22 cellular contexts compared by ENCODE assay signal in genomic region chr13:84609716-84610115, GRCh38.
DNase-seq lines count a peak whose midpoint lies in the region; ATAC-seq, FAIRE-seq and TF ChIP-seq lines count a peak whose summit lies in the region.
"Had no signal": no experiment of that assay in that cellular context is flagged by ENCODE, and none has a peak within 500 bp of the region (broad histone marks: within the 10 kb centered on the region; RNA-seq: fewer than 3 reads in every experiment).

No MANE protein-coding gene starts in this region.

- CTCF ChIA-PET in mammary epithelial cell (lab: Charles Lee; ENCODE audit: low non-redundant PET) = no interaction called here

- no peak for ATAC-seq in GM21529 (IDR thresholded peaks at IDR 0.05; ENCODE audit: unreplicated experiment)
- no peak for ATAC-seq in naive thymus-derived CD8-positive, alpha-beta T cell
- ATAC-seq: sciatic nerve, T-cell had no signal

- no peaks in the 10 kb centered on the region for H3K9me3 ChIP-seq in mammary epithelial cell (replicated peaks; ENCODE audit: insufficient read depth, low read length)
- no peaks in the 10 kb centered on the region for H3K9me3 ChIP-seq in keratinocyte (ENCODE audit: control insufficient read depth, low read depth, low read length)
- H3K9me3 ChIP-seq: BLaER1, HAP-1, tibial nerve had no signal

- POLR2A ChIA-PET in naive thymus-derived CD8-positive, alpha-beta T cell (lab: Charles Lee) = no interaction called here

- no peak overlapping the region for H3K4me3 Mint-ChIP-seq in naive thymus-derived CD8-positive, alpha-beta T cell
- H3K4me3 Mint-ChIP-seq: T-cell had no signal

- BruUV-seq in mammary epithelial cell (replicated peaks; lab: Mats Ljungman, UMichigan) = no TSS peak

- no peak overlapping the region for H3K27ac Mint-ChIP-seq in naive thymus-derived CD8-positive, alpha-beta T cell
- H3K27ac Mint-ChIP-seq: T-cell had no signal

- no peak overlapping the region for H3K27ac ChIP-seq in mammary epithelial cell (ENCODE audit: insufficient read depth, low read depth, low read length)
- no peak overlapping the region for H3K27ac ChIP-seq in keratinocyte (ENCODE audit: control insufficient read depth, insufficient read depth, low read length)
- H3K27ac ChIP-seq: BLaER1, KMS-11, tibial nerve had no signal

- in situ Hi-C loops in mammary epithelial cell (cut with MboI; ENCODE audit: low sequenced_read_pairs in 2 of 2) = no loop called here

- H3K4me3 ChIP-seq in mammary epithelial cell (replicated peaks in 1 of 3; ENCODE audit: insufficient read depth in 1 of 3, low read depth in 2 of 3, low read length in 3 of 3) = no peak overlapping the region
- H3K4me3 ChIP-seq in keratinocyte (ENCODE audit: control insufficient read depth in 2 of 3, extremely low read depth in 1 of 3, insufficient read depth in 2 of 3, low read depth in 1 of 3, low read length in 3 of 3) = no peak overlapping the region
- H3K4me3 ChIP-seq: BLaER1, HAP-1, tibial nerve had no signal

- H2AFZ ChIP-seq in mammary epithelial cell (ENCODE audit: low read depth, low read length) (no peak overlapping the region), keratinocyte (ENCODE audit: control insufficient read depth, low read length) (no peak overlapping the region)

- H3K4me2 ChIP-seq in mammary epithelial cell (ENCODE audit: insufficient read depth, low read depth, low read length) (no peak overlapping the region), keratinocyte (ENCODE audit: control insufficient read depth, extremely low read depth, insufficient read depth, low read depth, low read length) (no peak overlapping the region)
- H3K4me2 ChIP-seq: BLaER1, KMS-11 had no signal

- H3K9me3 Mint-ChIP-seq in naive thymus-derived CD8-positive, alpha-beta T cell = peaks cover 0 to 9% (median 0%) of the 10 kb centered on the region in 9 donors

- H3K27me3 Mint-ChIP-seq in naive thymus-derived CD8-positive, alpha-beta T cell = no peaks in the 10 kb centered on the region
- H3K27me3 Mint-ChIP-seq: T-cell had no signal

- 60% methylated on average over 1 of the region's 1 CpG for WGBS in mammary epithelial cell (ENCODE audit: low coverage, missing lambda C conversion rate)

- no peaks in the 10 kb centered on the region for H3K27me3 ChIP-seq in mammary epithelial cell (ENCODE audit: insufficient read depth, low read length)
- no peaks in the 10 kb centered on the region for H3K27me3 ChIP-seq in keratinocyte (ENCODE audit: control insufficient read depth, extremely low read depth, insufficient read depth, low read length)
- H3K27me3 ChIP-seq: BLaER1, tibial nerve had no signal

- intact Hi-C loops in mammary epithelial cell (cut with micrococcal nuclease) = no loop called here

- DNase-seq in DMS 273 (lab: John Stamatoyannopoulos, UW; ENCODE audit: unreplicated experiment) = peak; percentile 17
- peak; percentile 24 for DNase-seq in M059J (ENCODE audit: low read depth)
- DNase-seq in mammary epithelial cell = peak; percentile 65
- peak; percentile 1 for DNase-seq in keratinocyte (ENCODE audit: low read depth, low spot score)
- no peak for DNase-seq in HUDEP-2 (lab: John Stamatoyannopoulos, UW; ENCODE audit: unreplicated experiment in 76 of 76)
- no peak for DNase-seq in naive thymus-derived CD8-positive, alpha-beta T cell
- DNase-seq in NCI-H146 treated with DMSO at 0.1 percent for 48 hours (lab: John Stamatoyannopoulos, UW; ENCODE audit: unreplicated experiment) = no peak
- DNase-seq: activated CD4-positive, CD25-positive, alpha-beta regulatory T cell; activated naive CD4-positive, alpha-beta T cell treated with Interleukin-2 at 50 U/mL for 16 hours; caudate nucleus; DND-41; effector CD8-positive, alpha-beta T cell; NCI-H187; NCI-H524 treated with DMSO at 0.1 percent for 48 hours; stimulated activated CD4-positive, alpha-beta T cell treated with anti-CD3 and anti-CD28 coated beads, Interleukin-4, amount 100 ng/mL, for 1 hour; T-cell had no signal

- no peaks in the 10 kb centered on the region for H3K9me1 ChIP-seq in keratinocyte (ENCODE audit: control insufficient read depth, extremely low read depth, insufficient read depth, low read length)

- H3K4me1 ChIP-seq in mammary epithelial cell (ENCODE audit: insufficient read depth, low read length) (peaks cover 10% of the 10 kb centered on the region), keratinocyte (ENCODE audit: control insufficient read depth, extremely low read depth, insufficient read depth, low read length) (no peaks in the 10 kb centered on the region)
- H3K4me1 ChIP-seq: BLaER1, HAP-1 had no signal

- H3K79me2 ChIP-seq in mammary epithelial cell (ENCODE audit: insufficient read depth, low read length) = no peaks in the 10 kb centered on the region
- no peaks in the 10 kb centered on the region for H3K79me2 ChIP-seq in keratinocyte (ENCODE audit: control insufficient read depth, insufficient read depth, low read length)

- no peaks in the 10 kb centered on the region for H3K36me3 ChIP-seq in mammary epithelial cell (ENCODE audit: insufficient read depth, low read length)
- no peaks in the 10 kb centered on the region for H3K36me3 ChIP-seq in keratinocyte (ENCODE audit: control insufficient read depth in 2 of 2, extremely low read depth in 1 of 2, insufficient read depth in 2 of 2, low read length in 2 of 2)
- H3K36me3 ChIP-seq: BLaER1, HAP-1, tibial nerve had no signal

- no peaks in the 10 kb centered on the region for H4K20me1 ChIP-seq in mammary epithelial cell (ENCODE audit: insufficient read depth, low read length)
- H4K20me1 ChIP-seq in keratinocyte (ENCODE audit: control insufficient read depth, extremely low read depth, insufficient read depth, low read length) = no peaks in the 10 kb centered on the region
- H4K20me1 ChIP-seq: BLaER1 had no signal

- H3K9ac ChIP-seq in mammary epithelial cell (ENCODE audit: insufficient read depth, low read length) (no peak overlapping the region), keratinocyte (ENCODE audit: control insufficient read depth, extremely low read depth, insufficient read depth, low read length) (no peak overlapping the region)
- H3K9ac ChIP-seq: BLaER1, KMS-11 had no signal

- FAIRE-seq in keratinocyte (lab: Jason Lieb, UNC) = peak; percentile 71

- H3K36me3 Mint-ChIP-seq in naive thymus-derived CD8-positive, alpha-beta T cell = no peaks in the 10 kb centered on the region
- H3K36me3 Mint-ChIP-seq: T-cell had no signal

- dilution Hi-C loops in mammary epithelial cell (cut with HindIII; ENCODE audit: low sequenced_read_pairs) = no loop called here
- dilution Hi-C loops in keratinocyte (cut with MboI; ENCODE audit: extremely low pct_ligation_motif_present, low sequenced_read_pairs) = no loop called here

- TF ChIP-seq CTCF in mammary epithelial cell (conservative IDR thresholded peaks at IDR 0.05 in 1 of 2, IDR thresholded peaks at IDR 0.05 in 1 of 2; ENCODE audit: extremely low read depth in 1 of 2, insufficient read depth in 1 of 2, low read depth in 1 of 2, low read length in 2 of 2) = no peak
- no peak for TF ChIP-seq CTCF in keratinocyte (optimal IDR thresholded peaks at IDR 0.05 in 1 of 3, IDR thresholded peaks at IDR 0.05 in 1 of 3, conservative IDR thresholded peaks at IDR 0.05 in 1 of 3; ENCODE audit: extremely low read depth in 1 of 3, insufficient read depth in 2 of 3, low read length in 3 of 3)

- H3K4me1 Mint-ChIP-seq in naive thymus-derived CD8-positive, alpha-beta T cell = no peaks in the 10 kb centered on the region
- H3K4me1 Mint-ChIP-seq: T-cell had no signal

Comparison
In these comparisons a context has a peak if more than half of its experiments do, and no peak if none do; other contexts are left out.
1. DNase-seq: peak in DMS 273 (single experiment), M059J (single experiment), mammary epithelial cell (single experiment) and keratinocyte (single experiment); none in HUDEP-2 (0 of 76), naive thymus-derived CD8-positive, alpha-beta T cell (0 of 10) and NCI-H146 treated with DMSO at 0.1 percent for 48 hours (single experiment).